ENCODE assay signal across 18 cellular contexts in genomic region chr11:19368726-19369364, GRCh38.
DNase-seq lines count a peak whose midpoint lies in the region; ATAC-seq, FAIRE-seq and TF ChIP-seq lines count a peak whose summit lies in the region.
"Had no signal": no experiment of that assay in that cellular context is flagged by ENCODE, and none has a peak within 500 bp of the region (broad histone marks: within the 10 kb centered on the region; RNA-seq: fewer than 3 reads in every experiment).

No MANE protein-coding gene starts in this region.

- no peaks in the 10 kb centered on the region for H3K36me3 ChIP-seq in astrocyte (ENCODE audit: insufficient read depth, low read length)
- H3K36me3 ChIP-seq: heart right ventricle had no signal

- H3K27ac ChIP-seq in astrocyte (ENCODE audit: low read depth, low read length), result no peak overlapping the region

- ATAC-seq in GM19351 (IDR thresholded peaks at IDR 0.05; ENCODE audit: unreplicated experiment) (no peak), HG02588 (IDR thresholded peaks at IDR 0.05; ENCODE audit: unreplicated experiment) (no peak), HG03571 (IDR thresholded peaks at IDR 0.05; ENCODE audit: unreplicated experiment) (no peak)

- H3K27me3 ChIP-seq in astrocyte (ENCODE audit: insufficient read depth, low read length), result no peaks in the 10 kb centered on the region
- H3K27me3 ChIP-seq: heart right ventricle had no signal

- H3K27me3 Mint-ChIP-seq in astrocyte (ENCODE audit: low read depth, unreplicated experiment), result peaks cover 15% of the 10 kb centered on the region
- peaks cover 27% of the 10 kb centered on the region for H3K27me3 Mint-ChIP-seq in nephron (ENCODE audit: low read depth)
- H3K27me3 Mint-ChIP-seq: central memory CD8-positive, alpha-beta T cell had no signal

- no peak overlapping the region for H3K4me2 ChIP-seq in astrocyte (ENCODE audit: low read length)
- H3K4me2 ChIP-seq: SK-N-SH, smooth muscle cell had no signal

- no peaks in the 10 kb centered on the region for H3K9me3 ChIP-seq in astrocyte (ENCODE audit: insufficient read depth, low read depth, low read length)
- H3K9me3 ChIP-seq: heart right ventricle, SK-N-SH had no signal

- H3K4me1 ChIP-seq in astrocyte (ENCODE audit: insufficient read depth, low read length), result peaks cover 24% of the 10 kb centered on the region

- H3K4me3 ChIP-seq in astrocyte (ENCODE audit: insufficient read depth, low read depth, low read length), result no peak overlapping the region
- H3K4me3 ChIP-seq: heart right ventricle, smooth muscle cell had no signal

- no peak overlapping the region for H3K9ac ChIP-seq in astrocyte (ENCODE audit: low read length)
- H3K9ac ChIP-seq: SK-N-SH had no signal

- H4K20me1 ChIP-seq in astrocyte (ENCODE audit: insufficient read depth, low read length), result no peaks in the 10 kb centered on the region

- H3K4me1 Mint-ChIP-seq in astrocyte (ENCODE audit: low read depth, unreplicated experiment) (peaks cover 6% of the 10 kb centered on the region), nephron (peaks cover 35% of the 10 kb centered on the region)
- H3K4me1 Mint-ChIP-seq: central memory CD8-positive, alpha-beta T cell had no signal

- no peak overlapping the region for H2AFZ ChIP-seq in astrocyte (ENCODE audit: low read depth, low read length)

- DNase-seq in DMS 273 (lab: John Stamatoyannopoulos, UW; ENCODE audit: unreplicated experiment), result peak; percentile 48
- peak; percentile 71 for DNase-seq in LHCN-M2 (ENCODE audit: low read depth)
- no peak for DNase-seq in astrocyte (ENCODE audit: low read depth)
- DNase-seq in hippocampal formation (lab: John Stamatoyannopoulos, UW), result no peak
- DNase-seq: activated CD4-positive, alpha-beta memory T cell treated with anti-CD3 and anti-CD28 coated beads for 36 hours; activated T-cell treated with anti-CD3 and anti-CD28 coated beads, Interleukin-2, amount 50 U/mL, for 48 hours; C1 segment of cervical spinal cord; heart right ventricle; SK-N-SH; stimulated activated naive CD4-positive, alpha-beta T cell had no signal

- H3K9me3 Mint-ChIP-seq in astrocyte (ENCODE audit: unreplicated experiment), result no peaks in the 10 kb centered on the region
- H3K9me3 Mint-ChIP-seq in nephron, result no peaks in the 10 kb centered on the region
- H3K9me3 Mint-ChIP-seq: activated CD4-positive, alpha-beta memory T cell treated with anti-CD3 and anti-CD28 coated beads for 36 hours; central memory CD8-positive, alpha-beta T cell had no signal

- peak; percentile 13 for FAIRE-seq in astrocyte (lab: Jason Lieb, UNC)
- FAIRE-seq: endometrium, TTC549 had no signal

- H3K27ac Mint-ChIP-seq in astrocyte (ENCODE audit: unreplicated experiment) (no peak overlapping the region), nephron (peak overlapping the region in 2 of 3 experiments; percentile 23 to 52)
- H3K27ac Mint-ChIP-seq: activated CD4-positive, alpha-beta memory T cell treated with anti-CD3 and anti-CD28 coated beads for 36 hours had no signal

- H3K4me3 Mint-ChIP-seq in astrocyte (ENCODE audit: unreplicated experiment) (no peak overlapping the region), nephron (no peak overlapping the region)
- H3K4me3 Mint-ChIP-seq: activated CD4-positive, alpha-beta memory T cell treated with anti-CD3 and anti-CD28 coated beads for 36 hours; central memory CD8-positive, alpha-beta T cell had no signal

- H3K36me3 Mint-ChIP-seq in astrocyte (ENCODE audit: low read depth, unreplicated experiment), result no peaks in the 10 kb centered on the region
- no peaks in the 10 kb centered on the region for H3K36me3 Mint-ChIP-seq in nephron (ENCODE audit: low read depth)
- H3K36me3 Mint-ChIP-seq: activated CD4-positive, alpha-beta memory T cell treated with anti-CD3 and anti-CD28 coated beads for 36 hours had no signal

- TF ChIP-seq CTCF in astrocyte (IDR thresholded peaks at IDR 0.05; ENCODE audit: insufficient read depth, low read depth, low read length) (no peak), nephron (IDR thresholded peaks at IDR 0.05; ENCODE audit: unreplicated experiment in 3 of 3) (no peak)

- no peaks in the 10 kb centered on the region for H3K79me2 ChIP-seq in astrocyte (ENCODE audit: insufficient read depth, low read length)

Comparison
In these comparisons a context has a peak if more than half of its experiments do, and no peak if none do; other contexts are left out.
1. DNase-seq: peak in DMS 273 (single experiment) and LHCN-M2 (single experiment); none in astrocyte (single experiment) and hippocampal formation (0 of 2).